7 cellular contexts compared by ENCODE assay signal in genomic region chr11:37858806-37859537, GRCh38.
DNase-seq lines count a peak whose midpoint lies in the region; FAIRE-seq and TF ChIP-seq lines count a peak whose summit lies in the region.
"Not testable (repeated sequence)": the region's sequence is repeated elsewhere in the genome, so short reads cannot be mapped to it uniquely, and the experiment has no call there.

No MANE protein-coding gene starts in this region.

- dilution Hi-C loops in keratinocyte (cut with MboI; ENCODE audit: extremely low pct_ligation_motif_present, low sequenced_read_pairs) = not testable (repeated sequence)

- H3K27ac Mint-ChIP-seq in endodermal cell = peak overlapping the region; percentile 94
- peak overlapping the region; percentile 81 for H3K27ac Mint-ChIP-seq in nephron progenitor cell

- not testable (repeated sequence) for H3K27me3 Mint-ChIP-seq in endodermal cell (ENCODE audit: insufficient read depth); nephron progenitor cell (ENCODE audit: low read depth, poor library complexity)

- peak overlapping the region; percentile 68 for H3K9ac ChIP-seq in HUES6 (ENCODE audit: low read length)
- not testable (repeated sequence) for H3K9ac ChIP-seq in endodermal cell (ENCODE audit: extremely low read depth, low read length, poor library complexity, severe bottlenecking); keratinocyte (ENCODE audit: control insufficient read depth, extremely low read depth, insufficient read depth, low read length)

- TF ChIP-seq CTCF in endodermal cell (conservative IDR thresholded peaks at IDR 0.05); keratinocyte (optimal IDR thresholded peaks at IDR 0.05 in 1 of 3, IDR thresholded peaks at IDR 0.05 in 1 of 3, conservative IDR thresholded peaks at IDR 0.05 in 1 of 3; ENCODE audit: extremely low read depth in 1 of 3, insufficient read depth in 2 of 3, low read length in 3 of 3); nephron progenitor cell (IDR thresholded peaks at IDR 0.05): not testable (repeated sequence)

- H3K9me3 ChIP-seq in HUES6 (ENCODE audit: control insufficient read depth, insufficient read depth, low read depth, low read length); SJCRH30 (replicated peaks); keratinocyte (ENCODE audit: control insufficient read depth, low read depth, low read length): not testable (repeated sequence)
- peaks cover 36% of the 10 kb centered on the region for H3K9me3 ChIP-seq in endodermal cell (ENCODE audit: control insufficient read depth, low read length)

- H3K4me1 Mint-ChIP-seq in endodermal cell (peaks cover 16% of the 10 kb centered on the region), nephron progenitor cell (peaks cover 12% of the 10 kb centered on the region)

- H3K4me3 Mint-ChIP-seq in endodermal cell = peak overlapping the region; percentile 31
- not testable (repeated sequence) for H3K4me3 Mint-ChIP-seq in nephron progenitor cell

- H3K27ac ChIP-seq in HUES6 (ENCODE audit: low read depth, low read length) = peak overlapping the region; percentile 78; the same call in 1 of the 2 replicates
- not testable (repeated sequence) for H3K27ac ChIP-seq in SJCRH30; endodermal cell (ENCODE audit: low read depth, low read length); keratinocyte (ENCODE audit: control insufficient read depth, insufficient read depth, low read length)

- H3K36me3 Mint-ChIP-seq in endodermal cell (ENCODE audit: low read depth) = peaks cover 17% of the 10 kb centered on the region
- not testable (repeated sequence) for H3K36me3 Mint-ChIP-seq in nephron progenitor cell (ENCODE audit: low read depth)

- not testable (repeated sequence) for H3K4me3 ChIP-seq in HUES6 (ENCODE audit: low read depth, low read length); SJCRH30; endodermal cell (ENCODE audit: low read length); keratinocyte (ENCODE audit: control insufficient read depth in 2 of 3, extremely low read depth in 1 of 3, insufficient read depth in 2 of 3, low read depth in 1 of 3, low read length in 3 of 3)

- H3K27me3 ChIP-seq in HUES6 (ENCODE audit: control insufficient read depth, insufficient read depth, low read length); SJCRH30; endodermal cell (ENCODE audit: control insufficient read depth, insufficient read depth, low read length, poor library complexity, severe bottlenecking); keratinocyte (ENCODE audit: control insufficient read depth, extremely low read depth, insufficient read depth, low read length): not testable (repeated sequence)

- H4K20me1 ChIP-seq in keratinocyte (ENCODE audit: control insufficient read depth, extremely low read depth, insufficient read depth, low read length) = not testable (repeated sequence)

- FAIRE-seq in keratinocyte (lab: Jason Lieb, UNC) = peak; percentile 56

- H3K79me2 ChIP-seq in keratinocyte (ENCODE audit: control insufficient read depth, insufficient read depth, low read length) = not testable (repeated sequence)

- not testable (repeated sequence) for H3K4me2 ChIP-seq in keratinocyte (ENCODE audit: control insufficient read depth, extremely low read depth, insufficient read depth, low read depth, low read length)

- WGBS in endodermal cell (ENCODE audit: insufficient coverage in 1 of 2, insufficient read length in 1 of 2), 2 experiments = 47% methylated on average over 7 of the region's 7 CpGs; no CpG with 5 or more reads in 1 of the 2 experiments

- H3K4me1 ChIP-seq in HUES6 (ENCODE audit: control insufficient read depth, insufficient read depth, low read length) (peaks cover 11% of the 10 kb centered on the region; the same call in 1 of the 2 replicates), SJCRH30 (peaks cover 17% of the 10 kb centered on the region)
- H3K4me1 ChIP-seq in endodermal cell (ENCODE audit: control insufficient read depth, insufficient read depth, low read length); keratinocyte (ENCODE audit: control insufficient read depth, extremely low read depth, insufficient read depth, low read length): not testable (repeated sequence)

- DNase-seq in ELF-1 (ENCODE audit: low read depth, low spot score) = peak; percentile 85
- DNase-seq in NCI-H748 (lab: John Stamatoyannopoulos, UW; ENCODE audit: unreplicated experiment) = peak; percentile 57
- peak; percentile 6 to 19 for DNase-seq in SJCRH30
- peak; percentile 68 for DNase-seq in endodermal cell
- not testable (repeated sequence) for DNase-seq in keratinocyte (ENCODE audit: low read depth, low spot score); nephron progenitor cell

- not testable (repeated sequence) for H2AFZ ChIP-seq in keratinocyte (ENCODE audit: control insufficient read depth, low read length)

- peaks cover 22% of the 10 kb centered on the region for H3K9me3 Mint-ChIP-seq in endodermal cell
- H3K9me3 Mint-ChIP-seq in nephron progenitor cell = not testable (repeated sequence)

- H3K36me3 ChIP-seq in HUES6 (ENCODE audit: control insufficient read depth, insufficient read depth, low read length); SJCRH30; endodermal cell (ENCODE audit: control insufficient read depth, insufficient read depth, low read length); keratinocyte (ENCODE audit: control insufficient read depth in 2 of 2, extremely low read depth in 1 of 2, insufficient read depth in 2 of 2, low read length in 2 of 2): not testable (repeated sequence)

- not testable (repeated sequence) for H3K9me1 ChIP-seq in keratinocyte (ENCODE audit: control insufficient read depth, extremely low read depth, insufficient read depth, low read length)
